ENCODE assay signal across 17 cellular contexts in the genomic region with DNA sequence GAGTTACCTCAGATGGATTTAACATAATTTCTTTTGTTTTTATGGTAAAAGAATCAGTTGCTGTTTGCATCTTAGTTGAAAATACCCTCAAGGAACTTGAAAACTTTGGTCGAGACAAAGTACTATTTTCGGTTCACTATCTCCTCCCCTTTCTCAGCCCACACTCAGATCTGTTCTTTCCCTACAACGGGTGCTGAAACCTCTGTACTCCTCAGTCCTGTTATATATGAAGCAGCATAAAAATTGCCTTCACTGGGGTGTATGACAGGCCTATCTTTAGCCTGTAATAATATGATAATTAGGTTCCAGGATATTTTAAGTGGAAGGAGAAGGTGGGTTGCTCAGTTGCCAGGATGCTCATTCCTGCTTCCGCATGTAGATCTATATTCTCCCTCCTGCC.
DNase-seq lines count a peak whose midpoint lies in the region; ATAC-seq lines count a peak whose summit lies in the region.
"Had no signal": no experiment of that assay in that cellular context is flagged by ENCODE, and none has a peak within 500 bp of the region (broad histone marks: within the 10 kb centered on the region; RNA-seq: fewer than 3 reads in every experiment).

No MANE protein-coding gene starts in this region.

- H3K27me3 Mint-ChIP-seq in activated CD8-positive, alpha-beta memory T cell treated with anti-CD3 and anti-CD28 coated beads, Interleukin-2, amount 10 ng/mL, durations not matched to agents 7 days and 5 days: no peaks in the 10 kb centered on the region
- H3K27me3 Mint-ChIP-seq: memory B cell; stimulated activated naive CD8-positive, alpha-beta T cell treated with anti-CD3 and anti-CD28 coated beads, Interleukin-15, Interleukin-2, amounts not matched to agents 100 ng/mL and 50 ng/mL, for 24 hours had no signal

- H3K4me3 Mint-ChIP-seq in activated CD8-positive, alpha-beta memory T cell treated with anti-CD3 and anti-CD28 coated beads, Interleukin-2, amount 10 ng/mL, durations not matched to agents 7 days and 5 days: no peak overlapping the region
- H3K4me3 Mint-ChIP-seq: memory B cell; stimulated activated naive CD8-positive, alpha-beta T cell treated with anti-CD3 and anti-CD28 coated beads, Interleukin-15, Interleukin-2, amounts not matched to agents 100 ng/mL and 50 ng/mL, for 24 hours had no signal

- ATAC-seq in activated CD8-positive, alpha-beta memory T cell treated with anti-CD3 and anti-CD28 coated beads, Interleukin-2, amount 10 ng/mL, durations not matched to agents 7 days and 5 days: peak; percentile 30
- ATAC-seq in GM21515 (IDR thresholded peaks at IDR 0.05; ENCODE audit: unreplicated experiment) (peak; percentile 99), HG03045 (IDR thresholded peaks at IDR 0.05; ENCODE audit: unreplicated experiment) (peak; percentile 95)

- H3K36me3 Mint-ChIP-seq in activated CD8-positive, alpha-beta memory T cell treated with anti-CD3 and anti-CD28 coated beads, Interleukin-2, amount 10 ng/mL, durations not matched to agents 7 days and 5 days: no peaks in the 10 kb centered on the region

- CTCF ChIA-PET in activated CD8-positive, alpha-beta memory T cell treated with anti-CD3 and anti-CD28 coated beads, Interleukin-2, amount 10 ng/mL, durations not matched to agents 7 days and 5 days (lab: Charles Lee): no interaction called here

- peak overlapping the region; percentile 12 for H3K27ac ChIP-seq in angular gyrus (ENCODE audit: low read depth, low read length)
- H3K27ac ChIP-seq: 22Rv1, cardiac muscle cell had no signal

- no peaks in the 10 kb centered on the region for H3K9me3 Mint-ChIP-seq in activated CD8-positive, alpha-beta memory T cell treated with anti-CD3 and anti-CD28 coated beads, Interleukin-2, amount 10 ng/mL, durations not matched to agents 7 days and 5 days (ENCODE audit: low read depth)

- H3K27ac Mint-ChIP-seq in activated CD8-positive, alpha-beta memory T cell treated with anti-CD3 and anti-CD28 coated beads, Interleukin-2, amount 10 ng/mL, durations not matched to agents 7 days and 5 days: no peak overlapping the region
- H3K27ac Mint-ChIP-seq: memory B cell; stimulated activated naive CD8-positive, alpha-beta T cell treated with anti-CD3 and anti-CD28 coated beads, Interleukin-15, Interleukin-2, amounts not matched to agents 100 ng/mL and 50 ng/mL, for 24 hours had no signal

- DNase-seq in activated CD8-positive, alpha-beta memory T cell treated with anti-CD3 and anti-CD28 coated beads, Interleukin-2, amount 10 ng/mL, durations not matched to agents 7 days and 5 days: no peak
- DNase-seq in activated CD8-positive, alpha-beta memory T cell treated with anti-CD3 and anti-CD28 coated beads, Interleukin-2, amount 50 U/mL, for 4 hours: no peak
- DNase-seq in NCI-H526 (lab: John Stamatoyannopoulos, UW) (no peak), germinal center (ENCODE audit: low spot score) (no peak), NCI-H1417 treated with DMSO at 0.1 percent for 48 hours (lab: John Stamatoyannopoulos, UW) (no peak)
- DNase-seq: activated naive CD4-positive, alpha-beta T cell; Calu3; hypothalamus; NK-92 treated with Interleukin-12 subunit alpha and Interleukin-12 subunit beta, amount 100 ng/mL, for 24 hours; stimulated activated CD4-positive, alpha-beta T cell treated with anti-CD3 and anti-CD28 coated beads, Interleukin-2, amount 100 ng/mL, for 48 hours had no signal

- H3K4me1 Mint-ChIP-seq in activated CD8-positive, alpha-beta memory T cell treated with anti-CD3 and anti-CD28 coated beads, Interleukin-2, amount 10 ng/mL, durations not matched to agents 7 days and 5 days: peaks cover 4% of the 10 kb centered on the region
- H3K4me1 Mint-ChIP-seq: memory B cell had no signal

Comparison
In these comparisons a context has a peak if more than half of its experiments do, and no peak if none do; other contexts are left out.
1. ATAC-seq: peak in every context shown above with its lines; median percentile 99 in GM21515; 95 in HG03045; 30 in activated CD8-positive, alpha-beta memory T cell treated with anti-CD3 and anti-CD28 coated beads, Interleukin-2, amount 10 ng/mL, durations not matched to agents 7 days and 5 days.